ENCODE assay signal across 1 cellular context in genomic region chr1:39398278-39399010, GRCh38.
A peak's percentile ranks its signal among the peaks of the same experiment; 100 is the strongest.
TF ChIP-seq lines count a peak whose summit lies in the region.

No MANE protein-coding gene starts in this region.

TF ChIP-seq in HEK293, 187 proteins besides CTCF, POLR2A, EP300 and RAD21 (continued from another document):
- TF ChIP-seq ZNF121 (tag by site-specific recombination; IDR thresholded peaks at IDR 0.05), result no peak
- peak; percentile 38 for TF ChIP-seq OSR2 (tag by site-specific recombination; IDR thresholded peaks at IDR 0.05)
- no peak for TF ChIP-seq SCRT2 (tag by site-specific recombination; IDR thresholded peaks at IDR 0.05)
- TF ChIP-seq ZNF558 (tag by site-specific recombination; IDR thresholded peaks at IDR 0.05), result no peak
- peak; percentile 74 for TF ChIP-seq GLIS1 (tag by site-specific recombination; IDR thresholded peaks at IDR 0.05)
- TF ChIP-seq REPIN1 (tag by site-specific recombination; IDR thresholded peaks at IDR 0.05; ENCODE audit: low read depth), result no peak
- TF ChIP-seq, protein P1, sequence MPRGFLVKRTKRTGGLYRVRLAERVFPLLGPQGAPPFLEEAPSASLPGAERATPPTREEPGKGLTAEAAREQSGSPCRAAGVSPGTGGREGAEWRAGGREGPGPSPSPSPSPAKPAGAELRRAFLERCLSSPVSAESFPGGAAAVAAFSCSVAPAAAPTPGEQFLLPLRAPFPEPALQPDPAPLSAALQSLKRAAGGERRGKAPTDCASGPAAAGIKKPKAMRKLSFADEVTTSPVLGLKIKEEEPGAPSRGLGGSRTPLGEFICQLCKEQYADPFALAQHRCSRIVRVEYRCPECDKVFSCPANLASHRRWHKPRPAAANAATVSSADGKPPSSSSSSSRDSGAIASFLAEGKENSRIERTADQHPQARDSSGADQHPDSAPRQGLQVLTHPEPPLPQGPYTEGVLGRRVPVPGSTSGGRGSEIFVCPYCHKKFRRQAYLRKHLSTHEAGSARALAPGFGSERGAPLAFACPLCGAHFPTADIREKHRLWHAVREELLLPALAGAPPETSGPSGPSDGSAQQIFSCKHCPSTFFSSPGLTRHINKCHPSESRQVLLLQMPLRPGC (tag by site-specific recombination; IDR thresholded peaks at IDR 0.05), result peak; percentile 56; the same call in 1 of the 2 replicates
- peak; percentile 46; the same call in 1 of the 2 replicates for TF ChIP-seq ZBTB48 (tag by site-specific recombination; IDR thresholded peaks at IDR 0.05)
- peak; percentile 81 for TF ChIP-seq KLF10 (tag by site-specific recombination; IDR thresholded peaks at IDR 0.05)
- TF ChIP-seq ZFP3 (tag by site-specific recombination; IDR thresholded peaks at IDR 0.05; ENCODE audit: low read depth), result no peak
- 0 out of 2 replicates have a peak, but pooled peaks have one; percentile 23 for TF ChIP-seq HIC1 (tag by site-specific recombination; IDR thresholded peaks at IDR 0.05)
- TF ChIP-seq, protein P2, sequence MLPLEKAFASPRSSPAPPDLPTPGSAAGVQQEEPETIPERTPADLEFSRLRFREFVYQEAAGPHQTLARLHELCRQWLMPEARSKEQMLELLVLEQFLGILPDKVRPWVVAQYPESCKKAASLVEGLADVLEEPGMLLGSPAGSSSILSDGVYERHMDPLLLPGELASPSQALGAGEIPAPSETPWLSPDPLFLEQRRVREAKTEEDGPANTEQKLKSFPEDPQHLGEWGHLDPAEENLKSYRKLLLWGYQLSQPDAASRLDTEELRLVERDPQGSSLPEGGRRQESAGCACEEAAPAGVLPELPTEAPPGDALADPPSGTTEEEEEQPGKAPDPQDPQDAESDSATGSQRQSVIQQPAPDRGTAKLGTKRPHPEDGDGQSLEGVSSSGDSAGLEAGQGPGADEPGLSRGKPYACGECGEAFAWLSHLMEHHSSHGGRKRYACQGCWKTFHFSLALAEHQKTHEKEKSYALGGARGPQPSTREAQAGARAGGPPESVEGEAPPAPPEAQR (tag by site-specific recombination; IDR thresholded peaks at IDR 0.05), result no peak
- TF ChIP-seq ZNF621 (tag by site-specific recombination; IDR thresholded peaks at IDR 0.05), result no peak
- no peak for TF ChIP-seq ZNF48 (tag by site-specific recombination; IDR thresholded peaks at IDR 0.05)
- TF ChIP-seq ZSCAN5A (tag by site-specific recombination; IDR thresholded peaks at IDR 0.05), result no peak
- no peak for TF ChIP-seq ZNF174 (tag by site-specific recombination; IDR thresholded peaks at IDR 0.05)
- no peak for TF ChIP-seq PBX3 (CRISPR knock-in tag; IDR thresholded peaks at IDR 0.05)
- peak; percentile 69 for TF ChIP-seq ZNF341 (tag by site-specific recombination; IDR thresholded peaks at IDR 0.05; ENCODE audit: low read depth)
- TF ChIP-seq, protein P3, sequence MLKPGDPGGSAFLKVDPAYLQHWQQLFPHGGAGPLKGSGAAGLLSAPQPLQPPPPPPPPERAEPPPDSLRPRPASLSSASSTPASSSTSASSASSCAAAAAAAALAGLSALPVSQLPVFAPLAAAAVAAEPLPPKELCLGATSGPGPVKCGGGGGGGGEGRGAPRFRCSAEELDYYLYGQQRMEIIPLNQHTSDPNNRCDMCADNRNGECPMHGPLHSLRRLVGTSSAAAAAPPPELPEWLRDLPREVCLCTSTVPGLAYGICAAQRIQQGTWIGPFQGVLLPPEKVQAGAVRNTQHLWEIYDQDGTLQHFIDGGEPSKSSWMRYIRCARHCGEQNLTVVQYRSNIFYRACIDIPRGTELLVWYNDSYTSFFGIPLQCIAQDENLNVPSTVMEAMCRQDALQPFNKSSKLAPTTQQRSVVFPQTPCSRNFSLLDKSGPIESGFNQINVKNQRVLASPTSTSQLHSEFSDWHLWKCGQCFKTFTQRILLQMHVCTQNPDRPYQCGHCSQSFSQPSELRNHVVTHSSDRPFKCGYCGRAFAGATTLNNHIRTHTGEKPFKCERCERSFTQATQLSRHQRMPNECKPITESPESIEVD (tag by site-specific recombination; IDR thresholded peaks at IDR 0.05), result peak; percentile 55
- TF ChIP-seq ELK4 (IDR thresholded peaks at IDR 0.05; ENCODE audit: borderline replicate concordance, low read depth, low read length), result no peak
- TF ChIP-seq ZNF521 (tag by site-specific recombination; IDR thresholded peaks at IDR 0.05), result no peak
- TF ChIP-seq ZBTB11 (tag by site-specific recombination; conservative IDR thresholded peaks at IDR 0.05; ENCODE audit: low read depth), result no peak
- TF ChIP-seq ZNF433 (tag by site-specific recombination; IDR thresholded peaks at IDR 0.05; ENCODE audit: low read depth), result no peak
- no peak for TF ChIP-seq SETDB1 (IDR thresholded peaks at IDR 0.05; ENCODE audit: insufficient read length, low read length)
- peak; percentile 49; the same call in 1 of the 2 replicates for TF ChIP-seq ZNF629 (tag by site-specific recombination; IDR thresholded peaks at IDR 0.05)
- peak; percentile 99 for TF ChIP-seq ZNF600 (tag by site-specific recombination; IDR thresholded peaks at IDR 0.05)
- TF ChIP-seq ZIC2 (tag by site-specific recombination; IDR thresholded peaks at IDR 0.05), result peak; percentile 97
